ENCODE assay signal across 8 cellular contexts in genomic region chr17:8117367-8117979, GRCh38. TPM values are rescaled to one million over a fixed set of nuclear protein-coding genes. Genes with fewer than 3 reads are reported as not detected.
DNase-seq lines count a peak whose midpoint lies in the region; ATAC-seq, FAIRE-seq and TF ChIP-seq lines count a peak whose summit lies in the region.

No MANE protein-coding gene starts in this region.

- H3K4me1 ChIP-seq in upper lobe of left lung: peaks cover 34 to 47% (median 39%) of the 10 kb centered on the region in 4 donors

- peaks cover 2% of the 10 kb centered on the region for H3K27me3 ChIP-seq in layer of hippocampus (ENCODE audit: control insufficient read depth, insufficient read depth, low read length)
- peaks cover 0 to 26% (median 14%) of the 10 kb centered on the region in 4 donors for H3K27me3 ChIP-seq in upper lobe of left lung

- no peaks in the 10 kb centered on the region for H3K36me3 ChIP-seq in upper lobe of left lung

- H3K27me3 Mint-ChIP-seq in activated naive CD4-positive, alpha-beta T cell treated with anti-CD3 and anti-CD28 coated beads, Interleukin-2, amount 50 U/mL, for 24 hours: peaks cover 22% of the 10 kb centered on the region
- H3K27me3 Mint-ChIP-seq in activated naive CD8-positive, alpha-beta T cell treated with anti-CD3 and anti-CD28 coated beads for 36 hours: peaks cover 72% of the 10 kb centered on the region

- TF ChIP-seq POLR2A in upper lobe of left lung (IDR thresholded peaks at IDR 0.05): no peak

- no peak for FAIRE-seq in RCC 7860 (lab: Jason Lieb, UNC)

- peaks cover 2% of the 10 kb centered on the region for H3K36me3 Mint-ChIP-seq in activated naive CD4-positive, alpha-beta T cell treated with anti-CD3 and anti-CD28 coated beads, Interleukin-2, amount 50 U/mL, for 24 hours
- peaks cover 9% of the 10 kb centered on the region for H3K36me3 Mint-ChIP-seq in activated naive CD8-positive, alpha-beta T cell treated with anti-CD3 and anti-CD28 coated beads for 36 hours

- H3K4me3 ChIP-seq in upper lobe of left lung: peak overlapping the region in 3 of 4 donors; percentile 36 to 66 (median 64)

- TF ChIP-seq EP300 in upper lobe of left lung (IDR thresholded peaks at IDR 0.05): no peak

- H3K27ac ChIP-seq in layer of hippocampus (ENCODE audit: low read depth, low read length): peak overlapping the region; percentile 15
- H3K27ac ChIP-seq in upper lobe of left lung: peak overlapping the region in 1 of 4 donors; percentile 70

- H3K27ac Mint-ChIP-seq in activated naive CD4-positive, alpha-beta T cell treated with anti-CD3 and anti-CD28 coated beads, Interleukin-2, amount 50 U/mL, for 24 hours: peak overlapping the region; percentile 35
- no peak overlapping the region for H3K27ac Mint-ChIP-seq in activated naive CD8-positive, alpha-beta T cell treated with anti-CD3 and anti-CD28 coated beads for 36 hours

- 5 to 11% methylated on average over 17 to 18 of the region's 18 CpGs for WGBS in upper lobe of left lung, 2 donors

- no peak for DNase-seq in activated naive CD4-positive, alpha-beta T cell treated with Interleukin-2 at 50 U/mL for 16 hours
- DNase-seq in activated naive CD8-positive, alpha-beta T cell treated with anti-CD3 and anti-CD28 coated beads for 36 hours: no peak
- DNase-seq in upper lobe of left lung (no peak), anterior cingulate cortex (lab: John Stamatoyannopoulos, UW) (no peak), RCC 7860 (ENCODE audit: low spot score) (no peak)

- H3K4me3 Mint-ChIP-seq in activated naive CD4-positive, alpha-beta T cell treated with anti-CD3 and anti-CD28 coated beads, Interleukin-2, amount 50 U/mL, for 24 hours: peak overlapping the region; percentile 96
- H3K4me3 Mint-ChIP-seq in activated naive CD8-positive, alpha-beta T cell treated with anti-CD3 and anti-CD28 coated beads for 36 hours: peak overlapping the region; percentile 88

- H3K4me1 Mint-ChIP-seq in activated naive CD4-positive, alpha-beta T cell treated with anti-CD3 and anti-CD28 coated beads, Interleukin-2, amount 50 U/mL, for 24 hours: peaks cover 38% of the 10 kb centered on the region
- H3K4me1 Mint-ChIP-seq in activated naive CD8-positive, alpha-beta T cell treated with anti-CD3 and anti-CD28 coated beads for 36 hours: peaks cover 38% of the 10 kb centered on the region

- ATAC-seq in upper lobe of left lung (ENCODE audit: low FRiP score in 2 of 2) (no peak), HG03378 (IDR thresholded peaks at IDR 0.05; ENCODE audit: unreplicated experiment) (no peak)

- H3K9me3 Mint-ChIP-seq in activated naive CD4-positive, alpha-beta T cell treated with anti-CD3 and anti-CD28 coated beads, Interleukin-2, amount 50 U/mL, for 24 hours: no peaks in the 10 kb centered on the region
- peaks cover 5% of the 10 kb centered on the region for H3K9me3 Mint-ChIP-seq in activated naive CD8-positive, alpha-beta T cell treated with anti-CD3 and anti-CD28 coated beads for 36 hours

- no peak for TF ChIP-seq CTCF in upper lobe of left lung (IDR thresholded peaks at IDR 0.05)

- no peaks in the 10 kb centered on the region for H3K9me3 ChIP-seq in upper lobe of left lung

RNA-seq across cellular contexts. Expression of gene ALOXE3, which starts 0.8 kb away (rescaled TPM):
- under 1 TPM in 1 of 2 experiments, not detected in 1; 0.10 TPM for total RNA-seq in activated naive CD8-positive, alpha-beta T cell treated with anti-CD3 and anti-CD28 coated beads for 36 hours
- total RNA-seq in upper lobe of left lung: not detected

RNA-seq across cellular contexts. Expression of gene HES7, which starts 6.4 kb away (rescaled TPM):
- total RNA-seq in activated naive CD8-positive, alpha-beta T cell treated with anti-CD3 and anti-CD28 coated beads for 36 hours: 1 to 10 TPM; 1.9 to 2.0 TPM
- 1 to 10 TPM in 1 of 6 donors, not detected in 5; 4.9 TPM for total RNA-seq in upper lobe of left lung

RNA-seq across cellular contexts. Expression of gene ALOX12B, which starts 30.0 kb away (rescaled TPM):
- 1 to 10 TPM; 3.7 to 4.1 TPM for total RNA-seq in activated naive CD8-positive, alpha-beta T cell treated with anti-CD3 and anti-CD28 coated beads for 36 hours
- not detected for total RNA-seq in upper lobe of left lung

RNA-seq across cellular contexts. Expression of gene PER1, which starts 34.7 kb away (rescaled TPM):
- total RNA-seq in activated naive CD8-positive, alpha-beta T cell treated with anti-CD3 and anti-CD28 coated beads for 36 hours: 10 to 100 TPM; 55.7 to 56.1 TPM
- total RNA-seq in upper lobe of left lung: 100 to 1,000 TPM; 112 to 358 (median 288) TPM

RNA-seq across cellular contexts. Expression of gene VAMP2, which starts 45.3 kb away (rescaled TPM):
- total RNA-seq in activated naive CD8-positive, alpha-beta T cell treated with anti-CD3 and anti-CD28 coated beads for 36 hours: 10 to 100 TPM; 27.7 to 28.4 TPM
- total RNA-seq in upper lobe of left lung: 10 to 100 TPM; 27.2 to 75.8 (median 49.8) TPM

Comparison
In these comparisons a context has a peak if more than half of its experiments do, and no peak if none do; other contexts are left out.
1. RNA of gene ALOX12B, which starts 30.0 kb away (total RNA-seq): 3.7 to 4.1 TPM in activated naive CD8-positive, alpha-beta T cell treated with anti-CD3 and anti-CD28 coated beads for 36 hours; not detected in upper lobe of left lung; every median in the first group is over 4 times any median in the second.